21 cellular contexts compared by ENCODE assay signal in the genomic region with DNA sequence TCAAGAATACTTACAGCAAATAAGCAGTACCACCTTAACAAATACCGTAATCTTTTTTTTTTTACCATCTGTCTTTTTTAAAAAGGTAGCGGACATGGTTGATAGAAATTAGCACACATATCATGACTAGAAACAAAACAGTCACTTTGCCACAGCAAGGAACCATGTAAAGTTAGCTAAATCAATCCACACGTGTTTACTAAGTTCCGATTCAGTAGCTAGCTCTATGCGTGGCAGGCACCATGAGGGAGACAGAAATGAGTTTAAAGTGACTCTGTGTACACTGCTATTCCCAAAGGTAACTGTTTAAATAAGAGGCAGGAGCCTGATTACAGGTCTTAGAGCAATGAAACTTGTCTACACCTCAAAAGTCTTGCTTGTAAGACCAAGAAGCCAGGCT.
DNase-seq lines count a peak whose midpoint lies in the region; ATAC-seq and TF ChIP-seq lines count a peak whose summit lies in the region.
"Had no signal": no experiment of that assay in that cellular context is flagged by ENCODE, and none has a peak within 500 bp of the region (broad histone marks: within the 10 kb centered on the region; RNA-seq: fewer than 3 reads in every experiment).

No MANE protein-coding gene starts in this region.

- no peaks in the 10 kb centered on the region for H3K27me3 ChIP-seq in CD4-positive, alpha-beta memory T cell (ENCODE audit: insufficient read depth, low read length)
- H3K27me3 ChIP-seq in colonic mucosa, result no peaks in the 10 kb centered on the region
- H3K27me3 ChIP-seq: breast epithelium, gastrocnemius medialis had no signal

- H3K36me3 Mint-ChIP-seq in activated CD4-positive, alpha-beta T cell treated with anti-CD3 and anti-CD28 coated beads for 36 hours (ENCODE audit: low read depth), result peaks cover 5% of the 10 kb centered on the region
- no peaks in the 10 kb centered on the region for H3K36me3 Mint-ChIP-seq in CD4-positive, alpha-beta memory T cell
- H3K36me3 Mint-ChIP-seq in activated T-helper 1 cell treated with anti-CD3 and anti-CD28 coated beads, Interleukin-12 subunit alpha, Interleukin-12 subunit beta, Interleukin-2, Interleukin-4 antibody, amounts not matched to agents 30 ng/mL and 10 ng/mL and 1 ng/mL, durations not matched to agents 14 hours and 24 hours and 36 hours (ENCODE audit: low read depth), result peaks cover 20% of the 10 kb centered on the region
- H3K36me3 Mint-ChIP-seq in naive thymus-derived CD8-positive, alpha-beta T cell, result peaks cover 0 to 2% (median under 1%) of the 10 kb centered on the region in 3 donors

- TF ChIP-seq CTCF in colonic mucosa (IDR thresholded peaks at IDR 0.05), result no peak

- POLR2A ChIA-PET in activated CD4-positive, alpha-beta T cell treated with anti-CD3 and anti-CD28 coated beads for 36 hours (lab: Charles Lee), result interaction anchor here (0.7 to 0.8 kb wide), 2 partner anchors 41 to 349 kb away, joined by 3 to 4 read pairs; no protein-coding TSS in a partner anchor
- POLR2A ChIA-PET in CD4-positive, alpha-beta memory T cell (lab: Charles Lee; ENCODE audit: partially characterized antibody), result interaction anchor here (1.2 to 8.8 kb wide), 2 partner anchors 8 to 15 kb away, joined by 5 to 113 read pairs; no protein-coding TSS in a partner anchor
- POLR2A ChIA-PET in naive thymus-derived CD8-positive, alpha-beta T cell (lab: Charles Lee), result no interaction called here

- H3K27me3 Mint-ChIP-seq in activated CD4-positive, alpha-beta T cell treated with anti-CD3 and anti-CD28 coated beads for 36 hours, result no peaks in the 10 kb centered on the region
- H3K27me3 Mint-ChIP-seq in CD4-positive, alpha-beta memory T cell, result no peaks in the 10 kb centered on the region
- no peaks in the 10 kb centered on the region for H3K27me3 Mint-ChIP-seq in activated T-helper 1 cell treated with anti-CD3 and anti-CD28 coated beads, Interleukin-12 subunit alpha, Interleukin-12 subunit beta, Interleukin-2, Interleukin-4 antibody, amounts not matched to agents 30 ng/mL and 10 ng/mL and 1 ng/mL, durations not matched to agents 14 hours and 24 hours and 36 hours (ENCODE audit: insufficient read depth)
- no peaks in the 10 kb centered on the region for H3K27me3 Mint-ChIP-seq in naive thymus-derived CD8-positive, alpha-beta T cell
- H3K27me3 Mint-ChIP-seq: IgD-negative memory B cell had no signal

- peaks cover 100% of the 10 kb centered on the region for H3K4me1 ChIP-seq in CD4-positive, alpha-beta memory T cell (ENCODE audit: insufficient read depth, low read length)
- H3K4me1 ChIP-seq in colonic mucosa, result peaks cover 3% of the 10 kb centered on the region

- intact Hi-C loops in activated CD4-positive, alpha-beta T cell treated with anti-CD3 and anti-CD28 coated beads for 36 hours (cut with DNase I, micrococcal nuclease), result loop anchor here (5.0 to 10.0 kb wide), 2 partner anchors 90 to 337 kb away; no protein-coding TSS in a partner anchor
- intact Hi-C loops in CD4-positive, alpha-beta memory T cell (cut with micrococcal nuclease), result loop anchor here (10.0 kb wide), 2 partner anchors 347 to 1703 kb away; partner anchors contain the start of gene COQ7
- intact Hi-C loops in activated T-helper 1 cell treated with anti-CD3 and anti-CD28 coated beads, Interleukin-12 subunit alpha, Interleukin-12 subunit beta, Interleukin-2, Interleukin-4 antibody, amounts not matched to agents 30 ng/mL and 10 ng/mL and 1 ng/mL, durations not matched to agents 14 hours and 24 hours and 36 hours (cut with micrococcal nuclease), result no loop called here
- intact Hi-C loops in colonic mucosa (cut with DNase I), result no loop called here

- no peak for DNase-seq in activated CD4-positive, alpha-beta T cell treated with anti-CD3 and anti-CD28 coated beads for 36 hours
- no peak for DNase-seq in activated CD4-positive, alpha-beta T cell treated with anti-CD3 and anti-CD28 coated beads, Interleukin-2, amount 50 U/mL, for 1 hour
- no peak for DNase-seq in CD4-positive, alpha-beta memory T cell
- no peak for DNase-seq in activated T-helper 1 cell treated with anti-CD3 and anti-CD28 coated beads, Interleukin-12 subunit alpha, Interleukin-12 subunit beta, Interleukin-2, Interleukin-4 antibody, amounts not matched to agents 30 ng/mL and 10 ng/mL and 1 ng/mL, durations not matched to agents 14 hours and 24 hours and 36 hours (ENCODE audit: low spot score)
- DNase-seq in naive thymus-derived CD8-positive, alpha-beta T cell, result no peak
- DNase-seq in colonic mucosa (no peak), C1 segment of cervical spinal cord (lab: John Stamatoyannopoulos, UW) (no peak), left lobe of liver (ENCODE audit: low spot score) (no peak)
- DNase-seq: activated CD4-positive, CD25-positive, alpha-beta regulatory T cell; gastrocnemius medialis; H7; MM.1S; NCI-H2029 treated with DMSO at 0.1 percent for 48 hours; NCI-H526; OCI-M1; retina; SHP77; stimulated activated naive CD4-positive, alpha-beta T cell treated with Interleukin-2 at 50 U/mL for 16 hours; trophoblast cell had no signal

- H3K4me1 Mint-ChIP-seq in activated CD4-positive, alpha-beta T cell treated with anti-CD3 and anti-CD28 coated beads for 36 hours, result peaks cover 95% of the 10 kb centered on the region
- H3K4me1 Mint-ChIP-seq in CD4-positive, alpha-beta memory T cell, result peaks cover 86 to 97% (median 94%) of the 10 kb centered on the region in 4 donors
- peaks cover 95% of the 10 kb centered on the region for H3K4me1 Mint-ChIP-seq in activated T-helper 1 cell treated with anti-CD3 and anti-CD28 coated beads, Interleukin-12 subunit alpha, Interleukin-12 subunit beta, Interleukin-2, Interleukin-4 antibody, amounts not matched to agents 30 ng/mL and 10 ng/mL and 1 ng/mL, durations not matched to agents 14 hours and 24 hours and 36 hours (ENCODE audit: low read depth)
- H3K4me1 Mint-ChIP-seq in naive thymus-derived CD8-positive, alpha-beta T cell, result peaks cover 44 to 98% (median 95%) of the 10 kb centered on the region in 4 donors

- ATAC-seq in activated CD4-positive, alpha-beta T cell treated with anti-CD3 and anti-CD28 coated beads for 36 hours, result no peak
- ATAC-seq in naive thymus-derived CD8-positive, alpha-beta T cell, result no peak
- ATAC-seq in left lobe of liver, result no peak
- ATAC-seq: gastrocnemius medialis had no signal

- CTCF ChIA-PET in activated CD4-positive, alpha-beta T cell treated with anti-CD3 and anti-CD28 coated beads for 36 hours (lab: Charles Lee), result interaction anchor here (1.3 kb wide), 1 partner anchor 10 kb away, joined by 3 read pairs; no protein-coding TSS in a partner anchor
- CTCF ChIA-PET in CD4-positive, alpha-beta memory T cell (lab: Charles Lee; ENCODE audit: partially characterized antibody), result interaction anchor here (0.7 kb wide), 1 partner anchor 9 kb away, joined by 3 read pairs; no protein-coding TSS in a partner anchor

- no peaks in the 10 kb centered on the region for H3K9me3 Mint-ChIP-seq in activated CD4-positive, alpha-beta T cell treated with anti-CD3 and anti-CD28 coated beads for 36 hours (ENCODE audit: low read depth)
- H3K9me3 Mint-ChIP-seq in CD4-positive, alpha-beta memory T cell, result no peaks in the 10 kb centered on the region
- H3K9me3 Mint-ChIP-seq in activated T-helper 1 cell treated with anti-CD3 and anti-CD28 coated beads, Interleukin-12 subunit alpha, Interleukin-12 subunit beta, Interleukin-2, Interleukin-4 antibody, amounts not matched to agents 30 ng/mL and 10 ng/mL and 1 ng/mL, durations not matched to agents 14 hours and 24 hours and 36 hours, result peaks cover under 1% of the 10 kb centered on the region
- H3K9me3 Mint-ChIP-seq in naive thymus-derived CD8-positive, alpha-beta T cell, result peaks cover 0 to 3% (median 0%) of the 10 kb centered on the region in 9 donors

- H3K36me3 ChIP-seq in CD4-positive, alpha-beta memory T cell (ENCODE audit: insufficient read depth, low read length), result peaks cover 3% of the 10 kb centered on the region
- no peaks in the 10 kb centered on the region for H3K36me3 ChIP-seq in colonic mucosa
- H3K36me3 ChIP-seq: breast epithelium, gastrocnemius medialis had no signal

- no peak overlapping the region for H3K9ac ChIP-seq in colonic mucosa (ENCODE audit: low read depth in 2 of 2, low read length in 2 of 2)

- no peaks in the 10 kb centered on the region for H3K9me3 ChIP-seq in CD4-positive, alpha-beta memory T cell (ENCODE audit: control insufficient read depth in 1 of 2, low read length in 2 of 2)
- H3K9me3 ChIP-seq in colonic mucosa, result no peaks in the 10 kb centered on the region
- H3K9me3 ChIP-seq: breast epithelium, gastrocnemius medialis had no signal

- no peak overlapping the region for H3K4me3 ChIP-seq in CD4-positive, alpha-beta memory T cell (ENCODE audit: low read length in 2 of 2)
- H3K4me3 ChIP-seq in colonic mucosa, result no peak overlapping the region
- H3K4me3 ChIP-seq: breast epithelium, gastrocnemius medialis had no signal

- H3K4me3 Mint-ChIP-seq in activated CD4-positive, alpha-beta T cell treated with anti-CD3 and anti-CD28 coated beads for 36 hours, result no peak overlapping the region
- H3K4me3 Mint-ChIP-seq in CD4-positive, alpha-beta memory T cell, result peak overlapping the region in 2 of 8 donors; percentile 15 to 24
- no peak overlapping the region for H3K4me3 Mint-ChIP-seq in activated T-helper 1 cell treated with anti-CD3 and anti-CD28 coated beads, Interleukin-12 subunit alpha, Interleukin-12 subunit beta, Interleukin-2, Interleukin-4 antibody, amounts not matched to agents 30 ng/mL and 10 ng/mL and 1 ng/mL, durations not matched to agents 14 hours and 24 hours and 36 hours
- H3K4me3 Mint-ChIP-seq in naive thymus-derived CD8-positive, alpha-beta T cell, result peak overlapping the region in 7 of 10 donors; percentile 39 to 80 (median 58)

- peak overlapping the region; percentile 72 for H3K27ac ChIP-seq in CD4-positive, alpha-beta memory T cell (ENCODE audit: low read depth, low read length)
- no peak overlapping the region for H3K27ac ChIP-seq in colonic mucosa
- H3K27ac ChIP-seq: breast epithelium, gastrocnemius medialis had no signal

- peak overlapping the region; percentile 29 for H3K27ac Mint-ChIP-seq in activated CD4-positive, alpha-beta T cell treated with anti-CD3 and anti-CD28 coated beads for 36 hours
- peak overlapping the region; percentile 95 to 100 (median 99) for H3K27ac Mint-ChIP-seq in CD4-positive, alpha-beta memory T cell
- peak overlapping the region; percentile 68 for H3K27ac Mint-ChIP-seq in activated T-helper 1 cell treated with anti-CD3 and anti-CD28 coated beads, Interleukin-12 subunit alpha, Interleukin-12 subunit beta, Interleukin-2, Interleukin-4 antibody, amounts not matched to agents 30 ng/mL and 10 ng/mL and 1 ng/mL, durations not matched to agents 14 hours and 24 hours and 36 hours
- peak overlapping the region; percentile 94 to 100 (median 99) for H3K27ac Mint-ChIP-seq in naive thymus-derived CD8-positive, alpha-beta T cell

Comparison
In these comparisons a context has a peak if more than half of its experiments do, and no peak if none do; other contexts are left out.
1. H3K27ac Mint-ChIP-seq: peak in every context shown above with its lines; median percentile 99 in CD4-positive, alpha-beta memory T cell; 99 in naive thymus-derived CD8-positive, alpha-beta T cell; 68 in activated T-helper 1 cell treated with anti-CD3 and anti-CD28 coated beads, Interleukin-12 subunit alpha, Interleukin-12 subunit beta, Interleukin-2, Interleukin-4 antibody, amounts not matched to agents 30 ng/mL and 10 ng/mL and 1 ng/mL, durations not matched to agents 14 hours and 24 hours and 36 hours; 29 in activated CD4-positive, alpha-beta T cell treated with anti-CD3 and anti-CD28 coated beads for 36 hours.
2. H3K4me3 Mint-ChIP-seq: peak in naive thymus-derived CD8-positive, alpha-beta T cell (7 of 10); none in activated CD4-positive, alpha-beta T cell treated with anti-CD3 and anti-CD28 coated beads for 36 hours (single experiment) and activated T-helper 1 cell treated with anti-CD3 and anti-CD28 coated beads, Interleukin-12 subunit alpha, Interleukin-12 subunit beta, Interleukin-2, Interleukin-4 antibody, amounts not matched to agents 30 ng/mL and 10 ng/mL and 1 ng/mL, durations not matched to agents 14 hours and 24 hours and 36 hours (single experiment).
3. intact Hi-C loops: an anchor here in activated CD4-positive, alpha-beta T cell treated with anti-CD3 and anti-CD28 coated beads for 36 hours (5.0 to 10.0 kb wide) and CD4-positive, alpha-beta memory T cell (10.0 kb wide); none called in activated T-helper 1 cell treated with anti-CD3 and anti-CD28 coated beads, Interleukin-12 subunit alpha, Interleukin-12 subunit beta, Interleukin-2, Interleukin-4 antibody, amounts not matched to agents 30 ng/mL and 10 ng/mL and 1 ng/mL, durations not matched to agents 14 hours and 24 hours and 36 hours and colonic mucosa.